7 cellular contexts compared by ENCODE assay signal in the genomic region with DNA sequence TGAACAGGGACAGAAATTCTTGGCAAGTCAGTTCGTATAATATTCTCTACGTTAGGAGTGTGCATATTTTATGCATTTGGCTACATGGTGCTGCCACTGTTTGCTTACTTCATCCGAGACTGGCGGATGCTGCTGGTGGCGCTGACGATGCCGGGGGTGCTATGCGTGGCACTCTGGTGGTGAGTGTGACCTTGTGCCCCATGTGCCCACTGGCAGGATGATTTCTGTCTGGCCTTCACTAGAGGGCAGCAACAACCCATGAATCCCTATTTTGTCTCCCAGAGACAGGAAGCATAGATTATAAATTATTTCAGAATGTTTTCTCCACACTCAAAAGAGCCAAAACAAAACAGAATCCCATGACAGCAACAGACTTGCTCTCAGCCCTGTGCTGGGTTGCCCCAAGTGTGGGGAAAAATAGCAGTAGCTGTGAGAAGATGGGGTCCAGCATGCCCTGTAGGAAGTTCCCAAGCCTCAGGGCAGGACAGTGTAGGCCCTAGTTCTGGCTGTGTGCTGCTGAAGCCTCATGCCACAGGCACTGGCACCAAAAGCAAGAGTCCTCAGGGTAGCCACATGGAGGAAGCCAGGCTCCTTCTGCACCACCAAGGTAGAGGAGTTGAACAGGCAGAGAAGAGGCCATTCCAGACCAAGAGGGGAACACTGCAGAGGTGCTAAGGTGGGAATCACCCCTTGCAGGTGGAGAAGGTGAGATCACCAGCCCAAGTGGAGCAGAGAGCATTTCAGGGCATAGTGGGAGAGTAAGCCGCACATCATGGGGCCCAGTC. TPM values are rescaled to one million over a fixed set of nuclear protein-coding genes. Genes with fewer than 3 reads are reported as not detected.
DNase-seq lines count a peak whose midpoint lies in the region; ATAC-seq and TF ChIP-seq lines count a peak whose summit lies in the region.

No MANE protein-coding gene starts in this region.

- 0 out of 2 replicates have a peak overlapping the region, but pooled peaks have one; percentile 19 for H3K9ac ChIP-seq in IMR-90 (ENCODE audit: low read depth, low read length)

- peaks cover 0 to 13% of the 10 kb centered on the region in 2 experiments; a peak in 2 of 4 replicates for H3K79me1 ChIP-seq in IMR-90 (ENCODE audit: low read depth in 1 of 2, low read length in 2 of 2)

- intact Hi-C loops in IMR-90 (cut with micrococcal nuclease): loop anchor here (1.0 to 10.0 kb wide), 9 partner anchors 33 to 699 kb away; partner anchors contain the start of genes GDF9 and UQCRQ

- no peak overlapping the region for H2BK5ac ChIP-seq in IMR-90 (ENCODE audit: low read depth, low read length, poor library complexity, severe bottlenecking)

- no peak overlapping the region for H3K14ac ChIP-seq in IMR-90 (replicated peaks; ENCODE audit: low read depth, low read length)

- H2AK5ac ChIP-seq in IMR-90 (ENCODE audit: low read depth, low read length): peak overlapping the region; percentile 75; the same call in 1 of the 2 replicates

- no peak overlapping the region for H3K23ac ChIP-seq in IMR-90 (ENCODE audit: low read depth, low read length)

- H2BK15ac ChIP-seq in IMR-90 (ENCODE audit: low read depth, low read length): peak overlapping the region; percentile 33; the same call in 2 of the 3 replicates

- peak overlapping the region; percentile 57; the same call in 1 of the 2 replicates for H4K91ac ChIP-seq in IMR-90 (ENCODE audit: insufficient read depth, low read depth, low read length)

- H4K5ac ChIP-seq in IMR-90 (ENCODE audit: low read depth, low read length): peak overlapping the region; percentile 51; the same call in 1 of the 2 replicates

- no peaks in the 10 kb centered on the region for H3K27me3 ChIP-seq in IMR-90 (ENCODE audit: control insufficient read depth, insufficient read depth, low read length)

- CTCF ChIA-PET in GM10248 (lab: Yijun Ruan, JAX) (interaction anchor here (0.9 to 11.9 kb wide), 25 partner anchors 10 to 478 kb away, joined by 3 to 255 read pairs (median 5); partner anchors contain the start of gene SLC22A5), IMR-90 (lab: Yijun Ruan, JAX) (interaction anchor here (0.5 to 3.9 kb wide), 3 partner anchors 23 to 115 kb away, joined by 3 to 30 read pairs (median 6); no protein-coding TSS in a partner anchor)

- H3K4ac ChIP-seq in IMR-90 (ENCODE audit: low read depth, low read length): peak overlapping the region; percentile 44

- no peak for TF ChIP-seq POLR2A in IMR-90 (IDR thresholded peaks at IDR 0.05; ENCODE audit: low read depth, low read length)

- no peak overlapping the region for H3K56ac ChIP-seq in IMR-90 (ENCODE audit: extremely low read depth, insufficient read depth, low read length)

- peak overlapping the region in 1 of 2 experiments; percentile 62; a peak in 1 of 4 replicates for H4K8ac ChIP-seq in IMR-90 (ENCODE audit: low read depth in 2 of 2, low read length in 2 of 2)

- POLR2A ChIA-PET in GM10248 (lab: Yijun Ruan, JAX): no interaction called here
- POLR2A ChIA-PET in IMR-90 (lab: Charles Lee; ENCODE audit: unreplicated experiment): no interaction called here

- H2AFZ ChIP-seq in IMR-90 (replicated peaks; ENCODE audit: low read length, poor library complexity): peak overlapping the region; percentile 79

- DNase-seq in GM10248 (ENCODE audit: extremely low spot score): peak; percentile 77
- DNase-seq in IMR-90: peak; percentile 62
- DNase-seq in T-helper 1 cell: peak in 4 of 5 donors; percentile 41 to 78 (median 50)
- peak in 39 of 58 donors; percentile 18 to 77 (median 41) for DNase-seq in anterior cingulate cortex (lab: John Stamatoyannopoulos, UW)
- DNase-seq in hepatic stellate cell (ENCODE audit: low spot score): peak; percentile 78

- WGBS in IMR-90 (ENCODE audit: extremely low coverage in 2 of 2, insufficient read length in 1 of 2), 2 experiments: 47% methylated on average over 3 of the region's 9 CpGs; no CpG with 5 or more reads in 1 of the 2 experiments

- peak; percentile 40 for ATAC-seq in IMR-90 (ENCODE audit: low read depth)
- ATAC-seq in HG03095 (IDR thresholded peaks at IDR 0.05; ENCODE audit: unreplicated experiment): no peak

- TF ChIP-seq CTCF in GM10248 (IDR thresholded peaks at IDR 0.05; ENCODE audit: control extremely low read depth, extremely low read depth, low read depth, missing control alignments) (peak; percentile 78), IMR-90 (conservative IDR thresholded peaks at IDR 0.05; ENCODE audit: low read depth, low read length) (peak; percentile 84)

- H2BK120ac ChIP-seq in IMR-90 (ENCODE audit: low read depth, low read length): peak overlapping the region; percentile 49; the same call in 1 of the 2 replicates

- H3K9me1 ChIP-seq in IMR-90 (ENCODE audit: insufficient read depth, low read length): peaks cover 23% of the 10 kb centered on the region

- in situ Hi-C loops in IMR-90 (cut with MboI; ENCODE audit: low sequenced_read_pairs): loop anchor here (5.0 to 10.0 kb wide), 3 partner anchors 117 to 497 kb away; no protein-coding TSS in a partner anchor

- H3K36me3 ChIP-seq in IMR-90 (ENCODE audit: control insufficient read depth, insufficient read depth, low read length): no peaks in the 10 kb centered on the region

- TF ChIP-seq RAD21 in IMR-90 (IDR thresholded peaks at IDR 0.05; ENCODE audit: low read length): peak; percentile 87

- H3K4me3 ChIP-seq in IMR-90 (ENCODE audit: insufficient read depth, low read depth, low read length): no peak overlapping the region
- no peak overlapping the region for H3K4me3 ChIP-seq in skin epidermis

- H3K9me3 ChIP-seq in IMR-90 (ENCODE audit: control insufficient read depth, insufficient read depth, low read length): no peaks in the 10 kb centered on the region

- no TSS peak for BruUV-seq in IMR-90 (replicated peaks; lab: Mats Ljungman, UMichigan)

- H3K4me2 ChIP-seq in IMR-90 (ENCODE audit: low read depth, low read length): no peak overlapping the region

- H2AK9ac ChIP-seq in IMR-90 (replicated peaks; ENCODE audit: low read depth, low read length, poor library complexity): no peak overlapping the region

- H3K18ac ChIP-seq in IMR-90 (ENCODE audit: low read depth, low read length): no peak overlapping the region

- dilution Hi-C loops in IMR-90 (cut with HindIII; ENCODE audit: low sequenced_read_pairs, unreplicated experiment): no loop called here

- H2BK20ac ChIP-seq in IMR-90 (ENCODE audit: low read depth, low read length): 0 out of 2 replicates have a peak overlapping the region, but pooled peaks have one; percentile 14

- peaks cover 31% of the 10 kb centered on the region for H3K4me1 ChIP-seq in IMR-90 (ENCODE audit: control insufficient read depth, insufficient read depth, low read length)

- H3K27ac ChIP-seq in IMR-90 (ENCODE audit: insufficient read depth, low read length) (peak overlapping the region; percentile 39; the same call in 1 of the 2 replicates), skin epidermis (peak overlapping the region in 15 of 21 experiments; percentile 13 to 78 (median 51))

- H4K20me1 ChIP-seq in IMR-90 (ENCODE audit: insufficient read depth, low read length): peaks cover 3% of the 10 kb centered on the region; the same call in 1 of the 2 replicates

TF ChIP-seq in IMR-90, 13 proteins besides CTCF, POLR2A, EP300 and RAD21:
- peak; percentile 69 for TF ChIP-seq SMC3 (IDR thresholded peaks at IDR 0.05; ENCODE audit: low read depth, low read length)
- TF ChIP-seq, protein P1, sequence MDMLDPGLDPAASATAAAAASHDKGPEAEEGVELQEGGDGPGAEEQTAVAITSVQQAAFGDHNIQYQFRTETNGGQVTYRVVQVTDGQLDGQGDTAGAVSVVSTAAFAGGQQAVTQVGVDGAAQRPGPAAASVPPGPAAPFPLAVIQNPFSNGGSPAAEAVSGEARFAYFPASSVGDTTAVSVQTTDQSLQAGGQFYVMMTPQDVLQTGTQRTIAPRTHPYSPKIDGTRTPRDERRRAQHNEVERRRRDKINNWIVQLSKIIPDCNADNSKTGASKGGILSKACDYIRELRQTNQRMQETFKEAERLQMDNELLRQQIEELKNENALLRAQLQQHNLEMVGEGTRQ (IDR thresholded peaks at IDR 0.05; ENCODE audit: low read depth, low read length): peak; percentile 20; the same call in 1 of the 2 replicates
- TF ChIP-seq FOS (IDR thresholded peaks at IDR 0.05; ENCODE audit: low read depth, low read length): no peak

RNA-seq across cellular contexts. Expression of gene SLC22A5, which starts 16.0 kb away (rescaled TPM):
- 3.6 and 6.1 TPM in 2 replicates for total RNA-seq in IMR-90 (2012; rRNA removed)
- 6.0 and 7.1 TPM in 2 replicates for polyA plus RNA-seq in IMR-90 (2012; rRNA removed)
- polyA plus RNA-seq in IMR-90 (2012; cell fraction: cytosol; rRNA removed): 1.3 and 4.2 TPM in 2 replicates
- polyA plus RNA-seq in IMR-90 (2012; cell fraction: nucleus; rRNA removed; ENCODE audit: low replicate concordance): 28.5 and 37.6 TPM in 2 replicates
